ENCODE assay signal across 16 cellular contexts in the genomic region with DNA sequence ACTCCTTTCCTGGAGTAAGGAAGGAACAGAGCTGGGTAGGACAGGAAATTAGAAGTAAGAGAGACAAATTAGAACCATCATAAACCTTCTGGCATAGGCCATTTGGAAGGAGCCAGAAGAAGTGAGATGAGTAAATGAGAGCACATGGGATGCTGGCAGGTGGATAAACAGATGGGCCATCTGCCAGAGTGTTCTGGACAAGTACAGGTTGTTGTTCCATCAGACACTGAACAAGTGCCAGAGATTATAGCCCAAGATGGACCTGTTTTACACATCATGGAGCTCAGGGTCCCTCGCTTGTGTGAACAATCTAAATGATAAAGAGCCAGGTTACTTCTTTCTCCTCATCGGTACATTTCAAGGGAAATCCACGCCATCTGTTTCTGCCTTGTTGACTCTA.
"Had no signal": no experiment of that assay in that cellular context is flagged by ENCODE, and none has a peak within 500 bp of the region (broad histone marks: within the 10 kb centered on the region; RNA-seq: fewer than 3 reads in every experiment).

No MANE protein-coding gene starts in this region.

- ATAC-seq: activated CD8-positive, alpha-beta T cell treated with anti-CD3 and anti-CD28 coated beads for 36 hours; activated T-cell treated with anti-CD3 and anti-CD28 coated beads, Interleukin-2, amount 50 U/mL, for 4 hours; mucosa of descending colon; naive thymus-derived CD4-positive, alpha-beta T cell; WTC11 had no signal

- H3K4me1 Mint-ChIP-seq: WTC11 had no signal

- H3K4me3 Mint-ChIP-seq: activated CD8-positive, alpha-beta T cell treated with anti-CD3 and anti-CD28 coated beads for 36 hours; activated T-cell treated with anti-CD3 and anti-CD28 coated beads, Interleukin-2, amount 50 U/mL, for 4 hours; memory B cell; naive thymus-derived CD4-positive, alpha-beta T cell; WTC11 had no signal

- H3K9me3 Mint-ChIP-seq: activated CD8-positive, alpha-beta T cell treated with anti-CD3 and anti-CD28 coated beads for 36 hours; memory B cell; WTC11 had no signal

- H3K27me3 Mint-ChIP-seq: activated CD8-positive, alpha-beta T cell treated with anti-CD3 and anti-CD28 coated beads for 36 hours had no signal

- FAIRE-seq: colon, endometrium had no signal

- H3K27ac Mint-ChIP-seq: activated CD8-positive, alpha-beta T cell treated with anti-CD3 and anti-CD28 coated beads for 36 hours; memory B cell; naive thymus-derived CD4-positive, alpha-beta T cell; WTC11 had no signal

- DNase-seq: activated CD4-positive, alpha-beta T cell treated with anti-CD3 and anti-CD28 coated beads for 48 hours; activated CD8-positive, alpha-beta T cell treated with anti-CD3 and anti-CD28 coated beads for 36 hours; activated effector memory CD4-positive, alpha-beta T cell treated with Interleukin-2 at 50 U/mL for 16 hours; activated naive CD4-positive, alpha-beta T cell treated with anti-CD3 and anti-CD28 coated beads, Interleukin-2, amount 50 U/mL, for 16 hours; activated T-cell treated with anti-CD3 and anti-CD28 coated beads, Interleukin-2, amount 50 U/mL, for 4 hours; left ventricle myocardium inferior; mucosa of descending colon; naive thymus-derived CD4-positive, alpha-beta T cell; stimulated activated CD4-positive, alpha-beta T cell treated with anti-CD3 and anti-CD28 coated beads, Interleukin-2, amount 100 ng/mL, for 24 hours; stomach; testis; upper lobe of left lung had no signal

- H3K36me3 Mint-ChIP-seq: memory B cell, WTC11 had no signal
